In the genomic region with DNA sequence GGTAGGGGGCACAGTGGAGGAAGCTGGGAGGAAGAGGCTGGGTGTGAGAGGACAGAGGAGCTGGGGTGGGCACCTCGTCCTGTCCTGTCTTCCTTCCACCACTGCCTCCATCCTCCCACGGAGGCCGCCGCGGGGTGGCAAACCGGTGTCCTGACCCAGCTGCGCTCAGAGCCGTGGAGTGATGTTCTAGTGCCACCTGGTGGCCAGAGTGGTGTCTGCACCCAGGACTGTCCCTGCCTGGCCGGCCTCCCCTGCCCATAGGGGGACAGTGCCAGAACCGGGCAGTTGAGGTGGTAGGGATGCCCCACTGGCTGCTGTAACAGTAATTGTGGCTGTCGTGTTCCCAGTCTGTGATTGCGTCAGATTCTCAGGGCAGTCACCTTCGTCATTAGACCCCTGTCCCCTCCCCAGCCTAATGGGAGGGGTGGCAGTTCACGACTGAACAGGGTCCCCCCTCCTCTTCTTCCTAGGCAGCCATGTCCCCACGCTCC, we compare ENCODE assay signal across 1 cellular context.
A peak's percentile ranks its signal among the peaks of the same experiment; 100 is the strongest.
TF ChIP-seq lines count a peak whose summit lies in the region.

No MANE protein-coding gene starts in this region.

TF ChIP-seq in HEK293, 187 proteins besides CTCF, POLR2A, EP300 and RAD21 (continued from another document):
- TF ChIP-seq, protein P1, sequence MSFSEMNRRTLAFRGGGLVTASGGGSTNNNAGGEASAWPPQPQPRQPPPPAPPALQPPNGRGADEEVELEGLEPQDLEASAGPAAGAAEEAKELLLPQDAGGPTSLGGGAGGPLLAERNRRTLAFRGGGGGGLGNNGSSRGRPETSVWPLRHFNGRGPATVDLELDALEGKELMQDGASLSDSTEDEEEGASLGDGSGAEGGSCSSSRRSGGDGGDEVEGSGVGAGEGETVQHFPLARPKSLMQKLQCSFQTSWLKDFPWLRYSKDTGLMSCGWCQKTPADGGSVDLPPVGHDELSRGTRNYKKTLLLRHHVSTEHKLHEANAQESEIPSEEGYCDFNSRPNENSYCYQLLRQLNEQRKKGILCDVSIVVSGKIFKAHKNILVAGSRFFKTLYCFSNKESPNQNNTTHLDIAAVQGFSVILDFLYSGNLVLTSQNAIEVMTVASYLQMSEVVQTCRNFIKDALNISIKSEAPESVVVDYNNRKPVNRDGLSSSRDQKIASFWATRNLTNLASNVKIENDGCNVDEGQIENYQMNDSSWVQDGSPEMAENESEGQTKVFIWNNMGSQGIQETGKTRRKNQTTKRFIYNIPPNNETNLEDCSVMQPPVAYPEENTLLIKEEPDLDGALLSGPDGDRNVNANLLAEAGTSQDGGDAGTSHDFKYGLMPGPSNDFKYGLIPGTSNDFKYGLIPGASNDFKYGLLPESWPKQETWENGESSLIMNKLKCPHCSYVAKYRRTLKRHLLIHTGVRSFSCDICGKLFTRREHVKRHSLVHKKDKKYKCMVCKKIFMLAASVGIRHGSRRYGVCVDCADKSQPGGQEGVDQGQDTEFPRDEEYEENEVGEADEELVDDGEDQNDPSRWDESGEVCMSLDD (tag by site-specific recombination; IDR thresholded peaks at IDR 0.05): 0 out of 2 replicates have a peak, but pooled peaks have one; percentile 37
- 0 out of 2 replicates have a peak, but pooled peaks have one; percentile 43 for TF ChIP-seq ZNF660 (tag by site-specific recombination; IDR thresholded peaks at IDR 0.05)
- TF ChIP-seq, protein P2, sequence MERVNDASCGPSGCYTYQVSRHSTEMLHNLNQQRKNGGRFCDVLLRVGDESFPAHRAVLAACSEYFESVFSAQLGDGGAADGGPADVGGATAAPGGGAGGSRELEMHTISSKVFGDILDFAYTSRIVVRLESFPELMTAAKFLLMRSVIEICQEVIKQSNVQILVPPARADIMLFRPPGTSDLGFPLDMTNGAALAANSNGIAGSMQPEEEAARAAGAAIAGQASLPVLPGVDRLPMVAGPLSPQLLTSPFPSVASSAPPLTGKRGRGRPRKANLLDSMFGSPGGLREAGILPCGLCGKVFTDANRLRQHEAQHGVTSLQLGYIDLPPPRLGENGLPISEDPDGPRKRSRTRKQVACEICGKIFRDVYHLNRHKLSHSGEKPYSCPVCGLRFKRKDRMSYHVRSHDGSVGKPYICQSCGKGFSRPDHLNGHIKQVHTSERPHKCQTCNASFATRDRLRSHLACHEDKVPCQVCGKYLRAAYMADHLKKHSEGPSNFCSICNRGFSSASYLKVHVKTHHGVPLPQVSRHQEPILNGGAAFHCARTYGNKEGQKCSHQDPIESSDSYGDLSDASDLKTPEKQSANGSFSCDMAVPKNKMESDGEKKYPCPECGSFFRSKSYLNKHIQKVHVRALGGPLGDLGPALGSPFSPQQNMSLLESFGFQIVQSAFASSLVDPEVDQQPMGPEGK (tag by site-specific recombination; IDR thresholded peaks at IDR 0.05): peak; percentile 77
- peak; percentile 65; the same call in 1 of the 2 replicates for TF ChIP-seq ZFP37 (tag by site-specific recombination; IDR thresholded peaks at IDR 0.05)
- 0 out of 2 replicates have a peak, but pooled peaks have one; percentile 22 for TF ChIP-seq ZNF394 (tag by site-specific recombination; IDR thresholded peaks at IDR 0.05; ENCODE audit: borderline replicate concordance)
- no peak for TF ChIP-seq ZNF174 (tag by site-specific recombination; IDR thresholded peaks at IDR 0.05)
- no peak for TF ChIP-seq ZNF324 (tag by site-specific recombination; IDR thresholded peaks at IDR 0.05)
- TF ChIP-seq GLIS1 (tag by site-specific recombination; IDR thresholded peaks at IDR 0.05): peak; percentile 84
- 0 out of 2 replicates have a peak, but pooled peaks have one; percentile 80 for TF ChIP-seq PBX3 (CRISPR knock-in tag; IDR thresholded peaks at IDR 0.05)
- TF ChIP-seq KLF17 (tag by site-specific recombination; IDR thresholded peaks at IDR 0.05): peak; percentile 68; the same call in 1 of the 2 replicates
- peak; percentile 61 for TF ChIP-seq ZEB2 (tag by site-specific recombination; IDR thresholded peaks at IDR 0.05)
- TF ChIP-seq, protein P3, sequence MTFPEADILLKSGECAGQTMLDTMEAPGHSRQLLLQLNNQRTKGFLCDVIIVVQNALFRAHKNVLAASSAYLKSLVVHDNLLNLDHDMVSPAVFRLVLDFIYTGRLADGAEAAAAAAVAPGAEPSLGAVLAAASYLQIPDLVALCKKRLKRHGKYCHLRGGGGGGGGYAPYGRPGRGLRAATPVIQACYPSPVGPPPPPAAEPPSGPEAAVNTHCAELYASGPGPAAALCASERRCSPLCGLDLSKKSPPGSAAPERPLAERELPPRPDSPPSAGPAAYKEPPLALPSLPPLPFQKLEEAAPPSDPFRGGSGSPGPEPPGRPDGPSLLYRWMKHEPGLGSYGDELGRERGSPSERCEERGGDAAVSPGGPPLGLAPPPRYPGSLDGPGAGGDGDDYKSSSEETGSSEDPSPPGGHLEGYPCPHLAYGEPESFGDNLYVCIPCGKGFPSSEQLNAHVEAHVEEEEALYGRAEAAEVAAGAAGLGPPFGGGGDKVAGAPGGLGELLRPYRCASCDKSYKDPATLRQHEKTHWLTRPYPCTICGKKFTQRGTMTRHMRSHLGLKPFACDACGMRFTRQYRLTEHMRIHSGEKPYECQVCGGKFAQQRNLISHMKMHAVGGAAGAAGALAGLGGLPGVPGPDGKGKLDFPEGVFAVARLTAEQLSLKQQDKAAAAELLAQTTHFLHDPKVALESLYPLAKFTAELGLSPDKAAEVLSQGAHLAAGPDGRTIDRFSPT (tag by site-specific recombination; IDR thresholded peaks at IDR 0.05): peak; percentile 78; the same call in 1 of the 2 replicates
- peak; percentile 71 for TF ChIP-seq ZNF2 (tag by site-specific recombination; IDR thresholded peaks at IDR 0.05)
- no peak for TF ChIP-seq ZNF830 (tag by site-specific recombination; IDR thresholded peaks at IDR 0.05; ENCODE audit: low read depth)
- no peak for TF ChIP-seq ZNF555 (tag by site-specific recombination; conservative IDR thresholded peaks at IDR 0.05)
- TF ChIP-seq, protein P4, sequence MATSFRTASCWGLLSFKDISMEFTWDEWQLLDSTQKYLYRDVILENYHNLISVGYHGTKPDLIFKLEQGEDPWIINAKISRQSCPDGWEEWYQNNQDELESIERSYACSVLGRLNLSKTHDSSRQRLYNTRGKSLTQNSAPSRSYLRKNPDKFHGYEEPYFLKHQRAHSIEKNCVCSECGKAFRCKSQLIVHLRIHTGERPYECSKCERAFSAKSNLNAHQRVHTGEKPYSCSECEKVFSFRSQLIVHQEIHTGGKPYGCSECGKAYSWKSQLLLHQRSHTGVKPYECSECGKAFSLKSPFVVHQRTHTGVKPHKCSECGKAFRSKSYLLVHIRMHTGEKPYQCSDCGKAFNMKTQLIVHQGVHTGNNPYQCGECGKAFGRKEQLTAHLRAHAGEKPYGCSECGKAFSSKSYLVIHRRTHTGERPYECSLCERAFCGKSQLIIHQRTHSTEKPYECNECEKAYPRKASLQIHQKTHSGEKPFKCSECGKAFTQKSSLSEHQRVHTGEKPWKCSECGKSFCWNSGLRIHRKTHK (tag by site-specific recombination; IDR thresholded peaks at IDR 0.05): no peak
- TF ChIP-seq SP7 (tag by site-specific recombination; IDR thresholded peaks at IDR 0.05): peak; percentile 51; the same call in 1 of the 2 replicates
- peak; percentile 76 for TF ChIP-seq ZNF600 (tag by site-specific recombination; IDR thresholded peaks at IDR 0.05)
- peak; percentile 57; the same call in 1 of the 2 replicates for TF ChIP-seq ZSCAN30 (tag by site-specific recombination; IDR thresholded peaks at IDR 0.05)
- TF ChIP-seq ZFHX2 (tag by site-specific recombination; conservative IDR thresholded peaks at IDR 0.05): peak; percentile 82
- 0 out of 2 replicates have a peak, but pooled peaks have one; percentile 50 for TF ChIP-seq ZBTB48 (tag by site-specific recombination; IDR thresholded peaks at IDR 0.05)
- 0 out of 2 replicates have a peak, but pooled peaks have one; percentile 29 for TF ChIP-seq BCL11B (tag by site-specific recombination; IDR thresholded peaks at IDR 0.05; ENCODE audit: low read depth)
- TF ChIP-seq ZNF654 (tag by site-specific recombination; IDR thresholded peaks at IDR 0.05; ENCODE audit: low read depth): peak; percentile 86
- peak; percentile 42 for TF ChIP-seq ZBTB17 (tag by site-specific recombination; IDR thresholded peaks at IDR 0.05)
- TF ChIP-seq, protein P5, sequence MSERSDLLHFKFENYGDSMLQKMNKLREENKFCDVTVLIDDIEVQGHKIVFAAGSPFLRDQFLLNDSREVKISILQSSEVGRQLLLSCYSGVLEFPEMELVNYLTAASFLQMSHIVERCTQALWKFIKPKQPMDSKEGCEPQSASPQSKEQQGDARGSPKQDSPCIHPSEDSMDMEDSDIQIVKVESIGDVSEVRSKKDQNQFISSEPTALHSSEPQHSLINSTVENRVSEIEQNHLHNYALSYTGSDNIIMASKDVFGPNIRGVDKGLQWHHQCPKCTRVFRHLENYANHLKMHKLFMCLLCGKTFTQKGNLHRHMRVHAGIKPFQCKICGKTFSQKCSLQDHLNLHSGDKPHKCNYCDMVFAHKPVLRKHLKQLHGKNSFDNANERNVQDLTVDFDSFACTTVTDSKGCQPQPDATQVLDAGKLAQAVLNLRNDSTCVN (tag by site-specific recombination; optimal IDR thresholded peaks at IDR 0.05): peak; percentile 16
- peak; percentile 99 for TF ChIP-seq GLIS2 (tag by site-specific recombination; IDR thresholded peaks at IDR 0.05)
- peak; percentile 84 for TF ChIP-seq ZIC2 (tag by site-specific recombination; IDR thresholded peaks at IDR 0.05)
- peak; percentile 59 for TF ChIP-seq ZNF366 (tag by site-specific recombination; conservative IDR thresholded peaks at IDR 0.05)
- TF ChIP-seq ZNF692 (tag by site-specific recombination; IDR thresholded peaks at IDR 0.05): peak; percentile 54; the same call in 1 of the 2 replicates
